In genomic region chr1:112516141-112516540, GRCh38 we compare ENCODE assay signal across 19 cellular contexts. TPM values are rescaled to one million over a fixed set of nuclear protein-coding genes. Genes with fewer than 3 reads are reported as not detected.
DNase-seq lines count a peak whose midpoint lies in the region; ATAC-seq and TF ChIP-seq lines count a peak whose summit lies in the region.
"Had no signal": no experiment of that assay in that cellular context is flagged by ENCODE, and none has a peak within 500 bp of the region (broad histone marks: within the 10 kb centered on the region; RNA-seq: fewer than 3 reads in every experiment).

No MANE protein-coding gene starts in this region.

- H3K9ac ChIP-seq in IMR-90 (ENCODE audit: low read depth, low read length) (no peak overlapping the region), neuronal stem cell (ENCODE audit: low read depth, low read length, poor library complexity) (no peak overlapping the region)
- H3K9ac ChIP-seq: BLaER1 treated with 17β-estradiol and CSF1 and Interleukin-3, amounts not matched to agents 10 nM and 100 nM had no signal

- H3K23ac ChIP-seq in IMR-90 (ENCODE audit: low read depth, low read length) (no peak overlapping the region), neuronal stem cell (ENCODE audit: low read depth, low read length, poor library complexity) (no peak overlapping the region)

- H4K5ac ChIP-seq in IMR-90 (ENCODE audit: low read depth, low read length): no peak overlapping the region

- H3K4me1 Mint-ChIP-seq in T-cell: no peaks in the 10 kb centered on the region
- H3K4me1 Mint-ChIP-seq: CD8-positive, alpha-beta memory T cell had no signal

- 95% methylated on average over 6 of the region's 14 CpGs; no CpG with 5 or more reads in 1 of the 2 experiments for WGBS in IMR-90 (ENCODE audit: extremely low coverage in 2 of 2, insufficient read length in 1 of 2), 2 experiments
- 89 to 91% methylated on average over 14 of the region's 14 CpGs for WGBS in ectodermal cell, 2 experiments
- no CpG with 5 or more reads among the region's 14 CpGs for WGBS in neuronal stem cell (ENCODE audit: extremely low coverage in 2 of 2, insufficient read length in 2 of 2, insufficient replicate concordance in 1 of 2), 2 donors

- intact Hi-C loops in IMR-90 (cut with micrococcal nuclease): loop anchor here (5.0 kb wide), 1 partner anchor 191 kb away; the partner anchor contains the start of gene RHOC

- no peak for TF ChIP-seq POLR2A in IMR-90 (IDR thresholded peaks at IDR 0.05; ENCODE audit: low read depth, low read length)

- H3K4me1 ChIP-seq in IMR-90 (ENCODE audit: control insufficient read depth, insufficient read depth, low read length) (peaks cover 31% of the 10 kb centered on the region), ectodermal cell (ENCODE audit: control insufficient read depth, insufficient read depth, low read length) (peaks cover 38% of the 10 kb centered on the region), neuronal stem cell (ENCODE audit: control insufficient read depth in 2 of 2, insufficient read depth in 1 of 2, low read depth in 1 of 2, low read length in 2 of 2) (peaks cover 34 to 43% of the 10 kb centered on the region in 2 donors)
- H3K4me1 ChIP-seq: BE2C had no signal

- in situ Hi-C loops in IMR-90 (cut with MboI; ENCODE audit: low sequenced_read_pairs): no loop called here

- peaks cover 23% of the 10 kb centered on the region for H4K20me1 ChIP-seq in IMR-90 (ENCODE audit: insufficient read depth, low read length)
- H4K20me1 ChIP-seq: BLaER1 treated with 17β-estradiol and CSF1 and Interleukin-3, amounts not matched to agents 10 nM and 100 nM had no signal

- H3K36me3 ChIP-seq in IMR-90 (ENCODE audit: control insufficient read depth, insufficient read depth, low read length): peaks cover 5% of the 10 kb centered on the region; the same call in 1 of the 2 replicates
- peaks cover 3% of the 10 kb centered on the region for H3K36me3 ChIP-seq in ectodermal cell (ENCODE audit: control insufficient read depth, insufficient read depth, low read length)
- H3K36me3 ChIP-seq in neuronal stem cell (replicated peaks in 1 of 2; ENCODE audit: control insufficient read depth in 2 of 2, insufficient read depth in 2 of 2, low read length in 2 of 2): peaks cover 0 to 6% of the 10 kb centered on the region in 2 donors
- H3K36me3 ChIP-seq: BE2C; BLaER1 treated with 17β-estradiol and CSF1 and Interleukin-3, amounts not matched to agents 10 nM and 100 nM had no signal

- no peak overlapping the region for H3K27ac Mint-ChIP-seq in T-cell
- H3K27ac Mint-ChIP-seq: CD14-positive monocyte; CD4-positive, alpha-beta T cell had no signal

- CTCF ChIA-PET in IMR-90 (lab: Yijun Ruan, JAX) (interaction anchor here (0.9 to 1.7 kb wide), 2 partner anchors 14 to 102 kb away, joined by 3 to 7 read pairs; partner anchors contain the start of gene ST7L), T-cell (lab: Charles Lee) (no interaction called here)

- peak overlapping the region; percentile 82 for H2BK12ac ChIP-seq in neuronal stem cell (ENCODE audit: low read length)

- H2BK5ac ChIP-seq in IMR-90 (ENCODE audit: low read depth, low read length, poor library complexity, severe bottlenecking): no peak overlapping the region
- H2BK5ac ChIP-seq in neuronal stem cell (ENCODE audit: low read length): no peak overlapping the region

- peaks cover 5% of the 10 kb centered on the region for H3K27me3 ChIP-seq in IMR-90 (ENCODE audit: control insufficient read depth, insufficient read depth, low read length)
- peaks cover 25% of the 10 kb centered on the region for H3K27me3 ChIP-seq in ectodermal cell (ENCODE audit: control insufficient read depth, insufficient read depth, low read length, poor library complexity, severe bottlenecking)
- no peaks in the 10 kb centered on the region for H3K27me3 ChIP-seq in neuronal stem cell (ENCODE audit: control insufficient read depth in 3 of 3, insufficient read depth in 3 of 3, low read depth in 1 of 3, low read length in 3 of 3)
- H3K27me3 ChIP-seq: BE2C had no signal

- H3K27ac ChIP-seq in IMR-90 (ENCODE audit: insufficient read depth, low read length) (peak overlapping the region; percentile 56; the same call in 1 of the 2 replicates), ectodermal cell (ENCODE audit: insufficient read depth, low read depth, low read length, poor library complexity, severe bottlenecking) (peak overlapping the region; percentile 44), neuronal stem cell (replicated peaks; ENCODE audit: low read length) (peak overlapping the region; percentile 84)
- H3K27ac ChIP-seq: A549; BLaER1 treated with 17β-estradiol and CSF1 and Interleukin-3, amounts not matched to agents 10 nM and 100 nM had no signal

- no peaks in the 10 kb centered on the region for H3K27me3 Mint-ChIP-seq in T-cell
- H3K27me3 Mint-ChIP-seq: CD4-positive, alpha-beta T cell; CD8-positive, alpha-beta memory T cell had no signal

- H3K4ac ChIP-seq in IMR-90 (ENCODE audit: low read depth, low read length) (peak overlapping the region; percentile 12; the same call in 1 of the 2 replicates), neuronal stem cell (ENCODE audit: low read length) (no peak overlapping the region)

- POLR2A ChIA-PET in IMR-90 (lab: Charles Lee; ENCODE audit: unreplicated experiment): no interaction called here
- POLR2A ChIA-PET in T-cell (lab: Charles Lee): no interaction called here

- H3K18ac ChIP-seq in IMR-90 (ENCODE audit: low read depth, low read length): peak overlapping the region; percentile 7; the same call in 1 of the 2 replicates
- H3K18ac ChIP-seq in neuronal stem cell (ENCODE audit: low read length): peak overlapping the region; percentile 81

- no peaks in the 10 kb centered on the region for H3K9me3 Mint-ChIP-seq in T-cell
- H3K9me3 Mint-ChIP-seq: CD4-positive, alpha-beta T cell; CD8-positive, alpha-beta memory T cell had no signal

- H3K9me3 ChIP-seq in IMR-90 (ENCODE audit: control insufficient read depth, insufficient read depth, low read length): no peaks in the 10 kb centered on the region
- no peaks in the 10 kb centered on the region for H3K9me3 ChIP-seq in ectodermal cell (ENCODE audit: control insufficient read depth, low read length)
- H3K9me3 ChIP-seq in neuronal stem cell (replicated peaks in 1 of 2; ENCODE audit: control insufficient read depth in 2 of 2, insufficient read depth in 1 of 2, low read depth in 1 of 2, low read length in 2 of 2): no peaks in the 10 kb centered on the region
- H3K9me3 ChIP-seq: A549; BE2C; BLaER1 treated with 17β-estradiol and CSF1 and Interleukin-3, amounts not matched to agents 10 nM and 100 nM had no signal

- H3K56ac ChIP-seq in IMR-90 (ENCODE audit: extremely low read depth, insufficient read depth, low read length): no peak overlapping the region

- peaks cover 27% of the 10 kb centered on the region for H3K9me1 ChIP-seq in IMR-90 (ENCODE audit: insufficient read depth, low read length)

- dilution Hi-C loops in IMR-90 (cut with HindIII; ENCODE audit: low sequenced_read_pairs, unreplicated experiment): no loop called here

- H3K4me3 Mint-ChIP-seq in T-cell: no peak overlapping the region
- H3K4me3 Mint-ChIP-seq: CD14-positive monocyte; CD4-positive, alpha-beta T cell; CD8-positive, alpha-beta memory T cell had no signal

- H3K14ac ChIP-seq in IMR-90 (replicated peaks; ENCODE audit: low read depth, low read length) (no peak overlapping the region), neuronal stem cell (ENCODE audit: low read length) (no peak overlapping the region)

- H3K79me1 ChIP-seq in IMR-90 (ENCODE audit: low read depth in 1 of 2, low read length in 2 of 2): no peaks in the 10 kb centered on the region
- H3K79me1 ChIP-seq in neuronal stem cell (ENCODE audit: low read depth, low read length): no peaks in the 10 kb centered on the region

- H4K8ac ChIP-seq in IMR-90 (ENCODE audit: low read depth in 2 of 2, low read length in 2 of 2) (no peak overlapping the region), neuronal stem cell (ENCODE audit: low read depth, low read length) (no peak overlapping the region)

- no peak for TF ChIP-seq CTCF in IMR-90 (conservative IDR thresholded peaks at IDR 0.05; ENCODE audit: low read depth, low read length)

- H2AK9ac ChIP-seq in IMR-90 (replicated peaks; ENCODE audit: low read depth, low read length, poor library complexity): peak overlapping the region; percentile 38

- no peak overlapping the region for H4K91ac ChIP-seq in IMR-90 (ENCODE audit: insufficient read depth, low read depth, low read length)
- H4K91ac ChIP-seq in neuronal stem cell (ENCODE audit: low read depth, low read length, poor library complexity): no peak overlapping the region

- ATAC-seq in IMR-90 (ENCODE audit: low read depth) (no peak), GM19455 (IDR thresholded peaks at IDR 0.05; ENCODE audit: unreplicated experiment) (no peak), T-cell (replicated peaks in 1 of 4) (no peak)
- ATAC-seq: GM12878 had no signal

- no TSS peak for BruUV-seq in IMR-90 (replicated peaks; lab: Mats Ljungman, UMichigan)

- DNase-seq in IMR-90: no peak
- no peak for DNase-seq in neuronal stem cell (ENCODE audit: low spot score)
- DNase-seq in T-cell: no peak
- no peak for DNase-seq in NCI-H510A (lab: John Stamatoyannopoulos, UW)
- DNase-seq in activated CD8-positive, alpha-beta memory T cell treated with anti-CD3 and anti-CD28 coated beads, Interleukin-2, amount 50 U/mL, for 4 hours: no peak
- DNase-seq: 8988T; AML-193; BE2C; CD4-positive, alpha-beta T cell; CD8-positive, alpha-beta memory T cell; DMS 273 treated with DMSO at 0.1 percent for 48 hours; DMS79; GDM1 had no signal

- H3K4me3 ChIP-seq in IMR-90 (ENCODE audit: insufficient read depth, low read depth, low read length) (no peak overlapping the region), ectodermal cell (ENCODE audit: insufficient read depth, low read depth, low read length) (no peak overlapping the region), neuronal stem cell (ENCODE audit: low read length in 2 of 2) (no peak overlapping the region)
- H3K4me3 ChIP-seq: A549; BLaER1 treated with 17β-estradiol and CSF1 and Interleukin-3, amounts not matched to agents 10 nM and 100 nM; GM12878 had no signal

- H2AFZ ChIP-seq in IMR-90 (replicated peaks; ENCODE audit: low read length, poor library complexity): no peak overlapping the region
- no peak overlapping the region for H2AFZ ChIP-seq in neuronal stem cell (ENCODE audit: low read length)

- H3K36me3 Mint-ChIP-seq in T-cell: no peaks in the 10 kb centered on the region
- H3K36me3 Mint-ChIP-seq: CD14-positive monocyte; CD8-positive, alpha-beta memory T cell had no signal

- H2BK120ac ChIP-seq in IMR-90 (ENCODE audit: low read depth, low read length): no peak overlapping the region
- no peak overlapping the region for H2BK120ac ChIP-seq in neuronal stem cell (ENCODE audit: low read depth, low read length)

- H2BK20ac ChIP-seq in IMR-90 (ENCODE audit: low read depth, low read length): no peak overlapping the region

- H2BK15ac ChIP-seq in IMR-90 (ENCODE audit: low read depth, low read length) (peak overlapping the region; percentile 5; the same call in 2 of the 3 replicates), neuronal stem cell (ENCODE audit: low read length) (no peak overlapping the region)

- no peak for TF ChIP-seq RAD21 in IMR-90 (IDR thresholded peaks at IDR 0.05; ENCODE audit: low read length)

- H3K4me2 ChIP-seq in IMR-90 (ENCODE audit: low read depth, low read length) (no peak overlapping the region; the same call in 1 of the 2 replicates), neuronal stem cell (ENCODE audit: insufficient read depth, low read length, poor library complexity, severe bottlenecking) (no peak overlapping the region)
- H3K4me2 ChIP-seq: A549; BLaER1 treated with 17β-estradiol and CSF1 and Interleukin-3, amounts not matched to agents 10 nM and 100 nM had no signal

- peak overlapping the region; percentile 12; the same call in 1 of the 2 replicates for H2AK5ac ChIP-seq in IMR-90 (ENCODE audit: low read depth, low read length)
- H2AK5ac ChIP-seq in neuronal stem cell (ENCODE audit: low read depth, low read length): peak overlapping the region; percentile 11

RNA-seq across cellular contexts. Expression of gene WNT2B, which starts 7.4 kb away (rescaled TPM):
- total RNA-seq in IMR-90 (2012; rRNA removed) (0.54 and 0.56 TPM in 2 replicates), T-cell (under 1 TPM; 0.23 to 0.86 (median 0.47) TPM)
- 0.50 TPM in 2 replicates for polyA plus RNA-seq in IMR-90 (2012; rRNA removed)
- polyA plus RNA-seq in IMR-90 (2012; cell fraction: cytosol; rRNA removed): 0.16 and 0.30 TPM in 2 replicates
- 3.6 and 4.1 TPM in 2 replicates for polyA plus RNA-seq in IMR-90 (2012; cell fraction: nucleus; rRNA removed; ENCODE audit: low replicate concordance)
- 10.1 TPM for polyA plus RNA-seq in ectodermal cell (2013, experiment 1 of 4)
- 14.1 TPM for polyA plus RNA-seq in ectodermal cell (2013, experiment 2 of 4)
- polyA plus RNA-seq in ectodermal cell (2013, experiment 3 of 4): 6.1 TPM
- 9.0 TPM for polyA plus RNA-seq in ectodermal cell (2013, experiment 4 of 4)
- 4.9 TPM for polyA plus RNA-seq in neuronal stem cell (2013, experiment 1 of 2)
- polyA plus RNA-seq in neuronal stem cell (2013, experiment 2 of 2): 5.1 TPM
